In the genomic region with DNA sequence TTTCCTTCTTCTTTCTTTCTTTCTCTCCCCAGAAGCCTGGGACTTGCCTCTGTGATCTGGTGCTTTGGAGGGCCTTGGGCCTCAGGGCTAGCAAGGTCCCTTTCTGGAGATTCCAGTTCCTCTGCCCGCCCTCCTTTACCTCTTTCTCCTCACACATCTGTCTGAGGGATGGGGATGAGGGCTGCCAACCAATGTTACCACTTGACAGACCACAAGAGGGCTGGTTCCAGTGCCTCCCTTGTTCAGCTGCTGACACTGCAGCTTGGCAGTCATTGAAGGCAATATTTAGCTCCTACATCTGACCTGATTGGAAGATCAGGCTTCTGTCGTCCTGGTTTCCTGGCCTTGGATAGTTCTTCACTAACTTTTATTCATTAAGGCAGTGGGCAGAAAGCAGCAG, we compare ENCODE assay signal across 9 cellular contexts. TPM values are rescaled to one million over a fixed set of nuclear protein-coding genes. Genes with fewer than 3 reads are reported as not detected.
DNase-seq lines count a peak whose midpoint lies in the region; ATAC-seq, FAIRE-seq and TF ChIP-seq lines count a peak whose summit lies in the region.
"Had no signal": no experiment of that assay in that cellular context is flagged by ENCODE, and none has a peak within 500 bp of the region (broad histone marks: within the 10 kb centered on the region; RNA-seq: fewer than 3 reads in every experiment).

No MANE protein-coding gene starts in this region.

- no peaks in the 10 kb centered on the region for H3K9me3 ChIP-seq in CD4-positive, alpha-beta memory T cell (ENCODE audit: control insufficient read depth in 1 of 2, low read length in 2 of 2)
- no peaks in the 10 kb centered on the region for H3K9me3 ChIP-seq in HCT116 (ENCODE audit: control insufficient read depth in 1 of 2, insufficient read depth in 1 of 2, low read depth in 1 of 2, low read length in 2 of 2)
- no peaks in the 10 kb centered on the region for H3K9me3 ChIP-seq in thymus (ENCODE audit: control insufficient read depth)

- 4% methylated on average over 2 of the region's 2 CpGs for WGBS in thymus

- no peak overlapping the region for H3K27ac ChIP-seq in CD4-positive, alpha-beta memory T cell (ENCODE audit: low read depth, low read length)
- H3K27ac ChIP-seq in HCT116 (ENCODE audit: low read depth, low read length) (no peak overlapping the region), thymus (ENCODE audit: low read depth) (peak overlapping the region; percentile 18)

- no peak overlapping the region for H3K4me3 ChIP-seq in CD4-positive, alpha-beta memory T cell (ENCODE audit: low read length in 2 of 2)
- H3K4me3 ChIP-seq in HCT116 (replicated peaks in 1 of 2; ENCODE audit: low read depth in 1 of 2, low read length in 2 of 2) (no peak overlapping the region), thymus (ENCODE audit: low read length) (no peak overlapping the region)

- H3K79me2 ChIP-seq in HCT116 (ENCODE audit: insufficient read depth, low read length), result peaks cover 9% of the 10 kb centered on the region

- CTCF ChIA-PET in CD4-positive, alpha-beta memory T cell (lab: Charles Lee; ENCODE audit: partially characterized antibody), result interaction anchor here (0.9 to 9.3 kb wide), 7 partner anchors 12 to 48 kb away, joined by 3 to 199 read pairs (median 6); no protein-coding TSS in a partner anchor
- CTCF ChIA-PET in HCT116 (lab: Charles Lee), result interaction anchor here (0.6 to 1.4 kb wide), 4 partner anchors 14 to 96 kb away, joined by 3 to 4 read pairs (median 3); no protein-coding TSS in a partner anchor

- H3K27me3 Mint-ChIP-seq in CD4-positive, alpha-beta memory T cell, result no peaks in the 10 kb centered on the region

- H3K36me3 Mint-ChIP-seq in CD4-positive, alpha-beta memory T cell, result peaks cover 0 to 14% of the 10 kb centered on the region in 2 donors

- no peaks in the 10 kb centered on the region for H3K9me3 Mint-ChIP-seq in CD4-positive, alpha-beta memory T cell

- H3K9ac ChIP-seq in HCT116 (ENCODE audit: low read length), result no peak overlapping the region

- H3K4me2 ChIP-seq in HCT116 (ENCODE audit: low read length), result no peak overlapping the region

- no TSS peak for BruUV-seq in HCT116 (replicated peaks; lab: Mats Ljungman, UMichigan)

- no peaks in the 10 kb centered on the region for H3K36me3 ChIP-seq in CD4-positive, alpha-beta memory T cell (ENCODE audit: insufficient read depth, low read length)
- no peaks in the 10 kb centered on the region for H3K36me3 ChIP-seq in HCT116 (ENCODE audit: control insufficient read depth in 1 of 2, insufficient read depth in 2 of 2, low read length in 2 of 2)
- no peaks in the 10 kb centered on the region for H3K36me3 ChIP-seq in thymus (ENCODE audit: control insufficient read depth, insufficient read depth)

- RAD21 ChIA-PET in HCT116 (lab: Charles Lee; ENCODE audit: low non-redundant PET in 1 of 2, low total read pairs in 2 of 2, uncharacterized antibody in 2 of 2, unreplicated experiment in 2 of 2), result interaction anchor here (0.6 to 0.8 kb wide), 3 partner anchors 30 to 125 kb away, joined by 3 to 6 read pairs (median 3); no protein-coding TSS in a partner anchor

- no peak for FAIRE-seq in frontal cortex (lab: Jason Lieb, UNC)
- FAIRE-seq: endometrium had no signal

- TF ChIP-seq POLR2A in HCT116 (IDR thresholded peaks at IDR 0.05; ENCODE audit: borderline replicate concordance, extremely low read depth, insufficient read depth, insufficient read length), result no peak

- peak overlapping the region in 6 of 7 donors; percentile 30 to 95 (median 90) for H3K27ac Mint-ChIP-seq in CD4-positive, alpha-beta memory T cell

- no peaks in the 10 kb centered on the region for H4K20me1 ChIP-seq in HCT116 (ENCODE audit: insufficient read depth)

- peaks cover 16 to 33% (median 27%) of the 10 kb centered on the region in 4 donors for H3K4me1 Mint-ChIP-seq in CD4-positive, alpha-beta memory T cell

- peak overlapping the region in 5 of 8 donors; percentile 38 to 79 (median 49) for H3K4me3 Mint-ChIP-seq in CD4-positive, alpha-beta memory T cell

- H3K4me1 ChIP-seq in CD4-positive, alpha-beta memory T cell (ENCODE audit: insufficient read depth, low read length), result peaks cover 26% of the 10 kb centered on the region
- peaks cover 11 to 15% of the 10 kb centered on the region in 2 experiments for H3K4me1 ChIP-seq in HCT116 (ENCODE audit: control insufficient read depth in 1 of 2, insufficient read depth in 2 of 2, low read length in 2 of 2)
- H3K4me1 ChIP-seq in thymus (ENCODE audit: control insufficient read depth, insufficient read depth, low read length), result peaks cover 5% of the 10 kb centered on the region

- peak; percentile 33 to 44 (median 40) for DNase-seq in CD4-positive, alpha-beta memory T cell
- DNase-seq in HCT116 (ENCODE audit: low read depth, low spot score) (peak; percentile 65), fibroblast of peridontal ligament (ENCODE audit: extremely low read depth) (peak; percentile 30), GM19240 (ENCODE audit: insufficient read length, low spot score) (no peak), frontal cortex (ENCODE audit: low spot score in 2 of 2) (no peak)

- no peaks in the 10 kb centered on the region for H3K9me2 ChIP-seq in HCT116 (ENCODE audit: insufficient read depth)

- no peak overlapping the region for H2AFZ ChIP-seq in HCT116 (ENCODE audit: low read depth, low read length, poor library complexity, severe bottlenecking)

- intact Hi-C loops in CD4-positive, alpha-beta memory T cell (cut with micrococcal nuclease), result no loop called here
- intact Hi-C loops in HCT116 (cut with micrococcal nuclease), result no loop called here

- TF ChIP-seq RAD21 in HCT116 (IDR thresholded peaks at IDR 0.05; ENCODE audit: low read depth), result no peak; the same call in 1 of the 2 replicates

- H3K27me3 ChIP-seq in CD4-positive, alpha-beta memory T cell (ENCODE audit: insufficient read depth, low read length), result no peaks in the 10 kb centered on the region
- H3K27me3 ChIP-seq in HCT116 (ENCODE audit: insufficient read depth, low read length) (no peaks in the 10 kb centered on the region), thymus (ENCODE audit: control insufficient read depth, insufficient read depth) (no peaks in the 10 kb centered on the region)

- POLR2A ChIA-PET in CD4-positive, alpha-beta memory T cell (lab: Charles Lee; ENCODE audit: partially characterized antibody), result interaction anchor here (1.0 to 1.5 kb wide), 3 partner anchors 22 to 25 kb away, joined by 3 to 6 read pairs (median 6); no protein-coding TSS in a partner anchor
- POLR2A ChIA-PET in HCT116 (lab: Charles Lee), result interaction anchor here (0.7 kb wide), 1 partner anchor 162 kb away, joined by 4 read pairs; no protein-coding TSS in a partner anchor

- ATAC-seq in HCT116 (peak; percentile 26), SK-N-SH treated with all-trans-retinoic acid at 6 μM for 48 hours (peak; percentile 46; the same call in 2 of the 3 replicates), HG02973 (IDR thresholded peaks at IDR 0.05; ENCODE audit: unreplicated experiment) (no peak)

- peak; percentile 26 to 56 (median 45); a peak in 5 of 6 replicates for TF ChIP-seq CTCF in HCT116 (IDR thresholded peaks at IDR 0.05 in 2 of 3, conservative IDR thresholded peaks at IDR 0.05 in 1 of 3; ENCODE audit: borderline replicate concordance in 1 of 3, insufficient read depth in 1 of 3, low read depth in 2 of 3, low read length in 2 of 3)

TF ChIP-seq in HCT116, 20 proteins besides CTCF, POLR2A, EP300 and RAD21 (continues in another document):
- TF ChIP-seq ELF1 (IDR thresholded peaks at IDR 0.05; ENCODE audit: borderline replicate concordance, low read depth), result no peak
- TF ChIP-seq TCF7L2 (IDR thresholded peaks at IDR 0.05; ENCODE audit: borderline replicate concordance, extremely low read depth, insufficient read depth, insufficient read length), result no peak
- no peak for TF ChIP-seq ZFX (IDR thresholded peaks at IDR 0.05)
- no peak for TF ChIP-seq EGR1 (IDR thresholded peaks at IDR 0.05; ENCODE audit: low read depth)
- no peak for TF ChIP-seq EZH2 (IDR thresholded peaks at IDR 0.05)
- TF ChIP-seq EZH2phosphoT487 (IDR thresholded peaks at IDR 0.05; ENCODE audit: borderline replicate concordance), result no peak
- TF ChIP-seq JUND (IDR thresholded peaks at IDR 0.05), result no peak

TF ChIP-seq in SK-N-SH treated with all-trans-retinoic acid at 6 μM for 48 hours, 23 proteins besides CTCF, POLR2A, EP300 and RAD21 (continues in another document):
- TF ChIP-seq CREB5 (CRISPR knock-in tag; IDR thresholded peaks at IDR 0.05; ENCODE audit: low read depth) (no peak), RARB (CRISPR knock-in tag; IDR thresholded peaks at IDR 0.05) (no peak), POU6F1 (CRISPR knock-in tag; IDR thresholded peaks at IDR 0.05; ENCODE audit: borderline replicate concordance, low read depth) (no peak), TCF4 (CRISPR knock-in tag; IDR thresholded peaks at IDR 0.05; ENCODE audit: borderline replicate concordance) (no peak)

RNA-seq across cellular contexts. Expression of gene ZNF652, which starts 3.6 kb away (rescaled TPM):
- 10 to 100 TPM; 64.2 to 68.6 TPM for total RNA-seq in CD4-positive, alpha-beta memory T cell
- 10 to 100 TPM; 13.1 to 28.4 TPM for polyA plus RNA-seq in CD4-positive, alpha-beta memory T cell
- total RNA-seq in HCT116 (2021; ENCODE audit: unreplicated experiment) (27.8 TPM), frontal cortex (28.5 TPM)
- polyA plus RNA-seq in HCT116 (2012), result 7.9 and 9.3 TPM in 2 replicates
- 32.0 TPM for polyA plus RNA-seq in thymus

RNA-seq across cellular contexts. Expression of gene PHB1, which starts 49.0 kb away (rescaled TPM):
- 10 to 100 TPM; 62.0 to 64.2 TPM for total RNA-seq in CD4-positive, alpha-beta memory T cell
- 100 to 1,000 TPM; 153 to 202 TPM for polyA plus RNA-seq in CD4-positive, alpha-beta memory T cell
- total RNA-seq in HCT116 (2021; ENCODE audit: unreplicated experiment), result 534 TPM
- polyA plus RNA-seq in HCT116 (2012), result 610 and 700 TPM in 2 replicates
- polyA plus RNA-seq in thymus, result 59.9 TPM
- total RNA-seq in frontal cortex, result 47.7 TPM

Comparison
In these comparisons a context has a peak if more than half of its experiments do, and no peak if none do; other contexts are left out.
1. DNase-seq: peak in CD4-positive, alpha-beta memory T cell (5 of 5), HCT116 (single experiment) and fibroblast of peridontal ligament (single experiment); none in GM19240 (single experiment) and frontal cortex (0 of 2).